In genomic region chr13:75384881-75385707, GRCh38 we compare ENCODE assay signal across 13 cellular contexts.
A peak's percentile ranks its signal among the peaks of the same experiment; 100 is the strongest.
DNase-seq lines count a peak whose midpoint lies in the region; ATAC-seq and TF ChIP-seq lines count a peak whose summit lies in the region.
"Had no signal": no experiment of that assay in that cellular context is flagged by ENCODE, and none has a peak within 500 bp of the region (broad histone marks: within the 10 kb centered on the region; RNA-seq: fewer than 3 reads in every experiment).

No MANE protein-coding gene starts in this region.

- no peak for TF ChIP-seq POLR2A in IMR-90 (IDR thresholded peaks at IDR 0.05; ENCODE audit: low read depth, low read length)

- H3K27me3 Mint-ChIP-seq in T-helper 2 cell treated with Interferon-gamma antibody and Interleukin-4, amounts not matched to agents 5 μg/mL and 100 μg/mL, for 36 hours (ENCODE audit: low read depth): peaks cover 2% of the 10 kb centered on the region

- H3K36me3 ChIP-seq in DOHH2 (ENCODE audit: control insufficient read depth, low read length) (peaks cover 8% of the 10 kb centered on the region; the same call in 1 of the 2 replicates), IMR-90 (ENCODE audit: control insufficient read depth, insufficient read depth, low read length) (no peaks in the 10 kb centered on the region), OCI-LY3 (replicated peaks; ENCODE audit: low read depth, low read length) (no peaks in the 10 kb centered on the region), hepatocyte (replicated peaks; ENCODE audit: insufficient read depth, low read depth) (no peaks in the 10 kb centered on the region)
- H3K36me3 ChIP-seq: Peyer's patch, thoracic aorta had no signal

- no peaks in the 10 kb centered on the region for H3K27me3 ChIP-seq in DOHH2 (ENCODE audit: control insufficient read depth, low read length)
- H3K27me3 ChIP-seq in IMR-90 (ENCODE audit: control insufficient read depth, insufficient read depth, low read length): no peaks in the 10 kb centered on the region
- H3K27me3 ChIP-seq in OCI-LY3 (ENCODE audit: low read depth, low read length): no peaks in the 10 kb centered on the region
- no peaks in the 10 kb centered on the region for H3K27me3 ChIP-seq in hepatocyte
- H3K27me3 ChIP-seq: Peyer's patch had no signal

- peaks cover 97% of the 10 kb centered on the region for H3K4me1 ChIP-seq in DOHH2 (ENCODE audit: control insufficient read depth, low read length)
- no peaks in the 10 kb centered on the region for H3K4me1 ChIP-seq in IMR-90 (ENCODE audit: control insufficient read depth, insufficient read depth, low read length)
- peaks cover 27% of the 10 kb centered on the region for H3K4me1 ChIP-seq in OCI-LY3 (ENCODE audit: low read length)
- no peaks in the 10 kb centered on the region for H3K4me1 ChIP-seq in hepatocyte (ENCODE audit: insufficient read depth)
- H3K4me1 ChIP-seq: Peyer's patch had no signal

- H3K27ac ChIP-seq in DOHH2 (ENCODE audit: low read depth, low read length) (peak overlapping the region; percentile 92), IMR-90 (ENCODE audit: insufficient read depth, low read length) (no peak overlapping the region), OCI-LY3 (ENCODE audit: low read length) (peak overlapping the region; percentile 21; the same call in 1 of the 2 replicates), hepatocyte (peak overlapping the region; percentile 56)
- H3K27ac ChIP-seq: KMS-11, Peyer's patch, thoracic aorta had no signal

- no peak overlapping the region for H2BK20ac ChIP-seq in IMR-90 (ENCODE audit: low read depth, low read length)

- H2BK15ac ChIP-seq in IMR-90 (ENCODE audit: low read depth, low read length): no peak overlapping the region

- no peak overlapping the region for H3K56ac ChIP-seq in IMR-90 (ENCODE audit: extremely low read depth, insufficient read depth, low read length)

- WGBS in IMR-90 (ENCODE audit: extremely low coverage in 2 of 2, insufficient read length in 1 of 2), 2 experiments: no CpG with 5 or more reads among the region's 9 CpGs
- 66% methylated on average over 9 of the region's 9 CpGs for WGBS in hepatocyte (ENCODE audit: low lambda C conversion rate, missing lambda C conversion rate)

- H4K8ac ChIP-seq in IMR-90 (ENCODE audit: low read depth in 2 of 2, low read length in 2 of 2): no peak overlapping the region

- no peak overlapping the region for H2AK9ac ChIP-seq in IMR-90 (replicated peaks; ENCODE audit: low read depth, low read length, poor library complexity)

- H3K23ac ChIP-seq in IMR-90 (ENCODE audit: low read depth, low read length): no peak overlapping the region

- no peak overlapping the region for H2AFZ ChIP-seq in IMR-90 (replicated peaks; ENCODE audit: low read length, poor library complexity)
- peak overlapping the region; percentile 81 for H2AFZ ChIP-seq in OCI-LY3 (ENCODE audit: low read depth, low read length)
- peak overlapping the region; percentile 0 for H2AFZ ChIP-seq in hepatocyte

- no peaks in the 10 kb centered on the region for H3K4me1 Mint-ChIP-seq in T-helper 2 cell treated with Interferon-gamma antibody and Interleukin-4, amounts not matched to agents 5 μg/mL and 100 μg/mL, for 36 hours (ENCODE audit: low read depth)

- POLR2A ChIA-PET in IMR-90 (lab: Charles Lee; ENCODE audit: unreplicated experiment): no interaction called here

- no peak overlapping the region for H4K91ac ChIP-seq in IMR-90 (ENCODE audit: insufficient read depth, low read depth, low read length)

- no peaks in the 10 kb centered on the region for H3K36me3 Mint-ChIP-seq in T-helper 2 cell treated with Interferon-gamma antibody and Interleukin-4, amounts not matched to agents 5 μg/mL and 100 μg/mL, for 36 hours (ENCODE audit: low read depth)
- H3K36me3 Mint-ChIP-seq: CD8-positive, alpha-beta T cell had no signal

- no peak overlapping the region for H3K4ac ChIP-seq in IMR-90 (ENCODE audit: low read depth, low read length)

- in situ Hi-C loops in IMR-90 (cut with MboI; ENCODE audit: low sequenced_read_pairs): no loop called here

- no TSS peak for BruUV-seq in IMR-90 (replicated peaks; lab: Mats Ljungman, UMichigan)

- H3K27ac Mint-ChIP-seq in T-helper 2 cell treated with Interferon-gamma antibody and Interleukin-4, amounts not matched to agents 5 μg/mL and 100 μg/mL, for 36 hours: no peak overlapping the region
- H3K27ac Mint-ChIP-seq: CD8-positive, alpha-beta T cell had no signal

- H3K9me1 ChIP-seq in IMR-90 (ENCODE audit: insufficient read depth, low read length): no peaks in the 10 kb centered on the region; the same call in 1 of the 2 replicates

- H3K4me2 ChIP-seq in DOHH2 (ENCODE audit: low read length) (peak overlapping the region; percentile 91), IMR-90 (ENCODE audit: low read depth, low read length) (no peak overlapping the region), OCI-LY3 (ENCODE audit: low read length) (peak overlapping the region; percentile 51), hepatocyte (peak overlapping the region; percentile 42)
- H3K4me2 ChIP-seq: KMS-11 had no signal

- peaks cover 0 to 7% of the 10 kb centered on the region in 2 experiments; a peak in 2 of 4 replicates for H3K79me1 ChIP-seq in IMR-90 (ENCODE audit: low read depth in 1 of 2, low read length in 2 of 2)

- CTCF ChIA-PET in IMR-90 (lab: Yijun Ruan, JAX): no interaction called here

- H3K9ac ChIP-seq in IMR-90 (ENCODE audit: low read depth, low read length) (no peak overlapping the region), OCI-LY3 (ENCODE audit: low read length) (no peak overlapping the region)
- H3K9ac ChIP-seq: KMS-11 had no signal

- H3K9me2 ChIP-seq in DOHH2 (replicated peaks; ENCODE audit: control insufficient read depth, low read length) (no peaks in the 10 kb centered on the region), hepatocyte (replicated peaks; ENCODE audit: insufficient read depth) (no peaks in the 10 kb centered on the region)

- 0 out of 2 replicates have a peak overlapping the region, but pooled peaks have one; percentile 14 for H3K14ac ChIP-seq in IMR-90 (replicated peaks; ENCODE audit: low read depth, low read length)

- H3K18ac ChIP-seq in IMR-90 (ENCODE audit: low read depth, low read length): no peak overlapping the region

- no peak overlapping the region for H2BK5ac ChIP-seq in IMR-90 (ENCODE audit: low read depth, low read length, poor library complexity, severe bottlenecking)

- H2AK5ac ChIP-seq in IMR-90 (ENCODE audit: low read depth, low read length): no peak overlapping the region

- no peak overlapping the region for H2BK120ac ChIP-seq in IMR-90 (ENCODE audit: low read depth, low read length)

- H4K5ac ChIP-seq in IMR-90 (ENCODE audit: low read depth, low read length): no peak overlapping the region

- no peak for ATAC-seq in IMR-90 (ENCODE audit: low read depth)
- ATAC-seq in HG03469 (IDR thresholded peaks at IDR 0.05; ENCODE audit: unreplicated experiment): no peak
- ATAC-seq in HG03095 (IDR thresholded peaks at IDR 0.05; ENCODE audit: unreplicated experiment): no peak
- ATAC-seq: CD8-positive, alpha-beta T cell had no signal

- TF ChIP-seq RAD21 in IMR-90 (IDR thresholded peaks at IDR 0.05; ENCODE audit: low read length): no peak

- dilution Hi-C loops in IMR-90 (cut with HindIII; ENCODE audit: low sequenced_read_pairs, unreplicated experiment): no loop called here

- intact Hi-C loops in IMR-90 (cut with micrococcal nuclease): loop anchor here (5.0 kb wide), 1 partner anchor 32 kb away; no protein-coding TSS in a partner anchor

- H3K9me3 ChIP-seq in DOHH2 (ENCODE audit: control insufficient read depth, insufficient read depth, low read length) (no peaks in the 10 kb centered on the region), IMR-90 (ENCODE audit: control insufficient read depth, insufficient read depth, low read length) (no peaks in the 10 kb centered on the region), OCI-LY3 (ENCODE audit: insufficient read depth, low read length) (no peaks in the 10 kb centered on the region), hepatocyte (ENCODE audit: low read depth) (no peaks in the 10 kb centered on the region)
- H3K9me3 ChIP-seq: Peyer's patch, thoracic aorta had no signal

- H3K4me3 ChIP-seq in DOHH2 (ENCODE audit: low read length) (peak overlapping the region; percentile 67), IMR-90 (ENCODE audit: insufficient read depth, low read depth, low read length) (no peak overlapping the region), OCI-LY3 (ENCODE audit: low read length) (peak overlapping the region; percentile 2; the same call in 1 of the 2 replicates), hepatocyte (no peak overlapping the region)
- H3K4me3 ChIP-seq: Peyer's patch, thoracic aorta had no signal

- TF ChIP-seq CTCF in DOHH2 (IDR thresholded peaks at IDR 0.05; ENCODE audit: low read depth, low read length, poor library complexity, severe bottlenecking): no peak
- no peak for TF ChIP-seq CTCF in IMR-90 (conservative IDR thresholded peaks at IDR 0.05; ENCODE audit: low read depth, low read length)
- no peak for TF ChIP-seq CTCF in OCI-LY3 (IDR thresholded peaks at IDR 0.05; ENCODE audit: low read depth, low read length)
- no peak for TF ChIP-seq CTCF in hepatocyte (IDR thresholded peaks at IDR 0.05; ENCODE audit: poor library complexity)

- peaks cover 100% of the 10 kb centered on the region for H3K79me2 ChIP-seq in DOHH2 (ENCODE audit: control insufficient read depth, low read length)
- no peaks in the 10 kb centered on the region for H3K79me2 ChIP-seq in OCI-LY3 (ENCODE audit: low read length)
- peaks cover 4% of the 10 kb centered on the region for H3K79me2 ChIP-seq in hepatocyte

- DNase-seq in IMR-90 (no peak), hepatocyte (ENCODE audit: low spot score) (no peak)
- DNase-seq in T-helper 2 cell treated with Interferon-gamma antibody and Interleukin-4, amounts not matched to agents 5 μg/mL and 100 μg/mL, for 36 hours (ENCODE audit: low spot score): no peak
- DNase-seq in activated naive CD4-positive, alpha-beta T cell treated with anti-CD3 and anti-CD28 coated beads, Interleukin-2, amount 50 U/mL, for 16 hours: no peak
- DNase-seq: CD8-positive, alpha-beta T cell; Peyer's patch; posterior cingulate gyrus had no signal

- H3K9me3 Mint-ChIP-seq in T-helper 2 cell treated with Interferon-gamma antibody and Interleukin-4, amounts not matched to agents 5 μg/mL and 100 μg/mL, for 36 hours: no peaks in the 10 kb centered on the region
- H3K9me3 Mint-ChIP-seq: CD8-positive, alpha-beta T cell had no signal

- H4K20me1 ChIP-seq in DOHH2 (ENCODE audit: control insufficient read depth, insufficient read depth, low read depth, low read length) (no peaks in the 10 kb centered on the region), IMR-90 (ENCODE audit: insufficient read depth, low read length) (no peaks in the 10 kb centered on the region), OCI-LY3 (ENCODE audit: insufficient read depth, low read length) (no peaks in the 10 kb centered on the region), hepatocyte (ENCODE audit: insufficient read depth, poor library complexity, severe bottlenecking) (no peaks in the 10 kb centered on the region)

- H3F3A ChIP-seq in DOHH2 (ENCODE audit: control insufficient read depth, insufficient read depth): peaks cover 30% of the 10 kb centered on the region

- no peak overlapping the region for H3K4me3 Mint-ChIP-seq in T-helper 2 cell treated with Interferon-gamma antibody and Interleukin-4, amounts not matched to agents 5 μg/mL and 100 μg/mL, for 36 hours
- H3K4me3 Mint-ChIP-seq: CD8-positive, alpha-beta T cell had no signal

TF ChIP-seq in IMR-90, 13 proteins besides CTCF, POLR2A, EP300 and RAD21 (continues in another document):
- TF ChIP-seq MXI1 (IDR thresholded peaks at IDR 0.05; ENCODE audit: borderline replicate concordance, low read depth, low read length): no peak
- TF ChIP-seq CHD1 (IDR thresholded peaks at IDR 0.05; ENCODE audit: low read depth, low read length): no peak

Comparison
In these comparisons a context has a peak if more than half of its experiments do, and no peak if none do; other contexts are left out.
1. H3K4me3 ChIP-seq: peak in DOHH2 (single experiment) and OCI-LY3 (single experiment); none in IMR-90 (single experiment) and hepatocyte (single experiment).